In genomic region chr2:100104718-100105677, GRCh38 we compare ENCODE assay signal across 8 cellular contexts. TPM values are rescaled to one million over a fixed set of nuclear protein-coding genes. Genes with fewer than 3 reads are reported as not detected.
DNase-seq lines count a peak whose midpoint lies in the region; ATAC-seq and TF ChIP-seq lines count a peak whose summit lies in the region.

No MANE protein-coding gene starts in this region.

- DNase-seq in NCI-H146 (lab: John Stamatoyannopoulos, UW) (peak; percentile 57), NCI-H146 treated with DMSO at 0.1 percent for 48 hours (lab: John Stamatoyannopoulos, UW; ENCODE audit: unreplicated experiment) (no peak), PC-3 (no peak), colonic mucosa (no peak), lower lobe of right lung (no peak), suprapubic skin (ENCODE audit: low spot score in 2 of 2) (no peak), NCI-H82 (lab: John Stamatoyannopoulos, UW) (no peak)

- H3K4me2 ChIP-seq in PC-3 (ENCODE audit: low read length): peak overlapping the region; percentile 73

- no peak for TF ChIP-seq CTCF in PC-3 (conservative IDR thresholded peaks at IDR 0.05; ENCODE audit: low read depth, low read length)
- TF ChIP-seq CTCF in colonic mucosa (IDR thresholded peaks at IDR 0.05): no peak
- no peak for TF ChIP-seq CTCF in lower lobe of right lung (IDR thresholded peaks at IDR 0.05)
- TF ChIP-seq CTCF in suprapubic skin (IDR thresholded peaks at IDR 0.05): no peak

- H3K27ac ChIP-seq in PC-3 (ENCODE audit: low read length) (no peak overlapping the region), colonic mucosa (no peak overlapping the region), lower lobe of right lung (peak overlapping the region; percentile 76), suprapubic skin (no peak overlapping the region)

- H3K36me3 ChIP-seq in PC-3 (ENCODE audit: low read depth, low read length) (no peaks in the 10 kb centered on the region), colonic mucosa (no peaks in the 10 kb centered on the region), lower lobe of right lung (no peaks in the 10 kb centered on the region), suprapubic skin (no peaks in the 10 kb centered on the region)

- no peaks in the 10 kb centered on the region for H3K9me2 ChIP-seq in PC-3 (replicated peaks; ENCODE audit: low read length)

- peak overlapping the region; percentile 42; the same call in 1 of the 2 replicates for H2AFZ ChIP-seq in PC-3 (ENCODE audit: low read length)

- no peak for TF ChIP-seq EP300 in suprapubic skin (IDR thresholded peaks at IDR 0.05)

- H3K4me3 ChIP-seq in PC-3 (ENCODE audit: low read length) (peak overlapping the region; percentile 62), colonic mucosa (peak overlapping the region; percentile 30), lower lobe of right lung (peak overlapping the region; percentile 58), suprapubic skin (peak overlapping the region; percentile 67)

- no peaks in the 10 kb centered on the region for H3F3A ChIP-seq in PC-3 (ENCODE audit: low read length, unreplicated experiment)

- no peaks in the 10 kb centered on the region for H3K4me1 ChIP-seq in PC-3 (ENCODE audit: insufficient read depth, low read length)
- no peaks in the 10 kb centered on the region for H3K4me1 ChIP-seq in colonic mucosa
- H3K4me1 ChIP-seq in lower lobe of right lung: peaks cover 19% of the 10 kb centered on the region
- H3K4me1 ChIP-seq in suprapubic skin: peaks cover 16% of the 10 kb centered on the region

- H3K9ac ChIP-seq in PC-3 (ENCODE audit: low read length): no peak overlapping the region
- H3K9ac ChIP-seq in colonic mucosa (ENCODE audit: low read depth in 2 of 2, low read length in 2 of 2): no peak overlapping the region

- no peaks in the 10 kb centered on the region for H3K9me3 ChIP-seq in PC-3 (ENCODE audit: low read length)
- H3K9me3 ChIP-seq in colonic mucosa: no peaks in the 10 kb centered on the region
- no peaks in the 10 kb centered on the region for H3K9me3 ChIP-seq in lower lobe of right lung
- H3K9me3 ChIP-seq in suprapubic skin: no peaks in the 10 kb centered on the region

- no peaks in the 10 kb centered on the region for H3K79me2 ChIP-seq in PC-3 (ENCODE audit: low read length)

- POLR2A ChIA-PET in PC-3 (lab: Charles Lee; ENCODE audit: unreplicated experiment): no interaction called here

- peak; percentile 46 for ATAC-seq in PC-3
- ATAC-seq in lower lobe of right lung: peak; percentile 63 to 70
- ATAC-seq in HG03039 (IDR thresholded peaks at IDR 0.05; ENCODE audit: unreplicated experiment): no peak

- intact Hi-C loops in PC-3 (cut with micrococcal nuclease): no loop called here
- intact Hi-C loops in colonic mucosa (cut with DNase I): no loop called here
- intact Hi-C loops in lower lobe of right lung (cut with DNase I): no loop called here

- no TSS peak for BruUV-seq in PC-3 (replicated peaks; lab: Mats Ljungman, UMichigan)

- TF ChIP-seq POLR2A in suprapubic skin (IDR thresholded peaks at IDR 0.05): no peak

- peaks cover 43% of the 10 kb centered on the region for H3K27me3 ChIP-seq in PC-3 (ENCODE audit: low read length)
- peaks cover 17% of the 10 kb centered on the region for H3K27me3 ChIP-seq in colonic mucosa
- peaks cover 8% of the 10 kb centered on the region for H3K27me3 ChIP-seq in lower lobe of right lung (ENCODE audit: low read depth)
- peaks cover 19% of the 10 kb centered on the region for H3K27me3 ChIP-seq in suprapubic skin

- H4K20me1 ChIP-seq in PC-3 (ENCODE audit: low read length): no peaks in the 10 kb centered on the region

- CTCF ChIA-PET in PC-3 (lab: Charles Lee): interaction anchor here (0.7 kb wide), 1 partner anchor 225 kb away, joined by 3 read pairs; no protein-coding TSS in a partner anchor

- WGBS in suprapubic skin: 4% methylated on average over 24 of the region's 119 CpGs

RNA-seq across cellular contexts. Expression of gene AFF3, which starts 37.4 kb away (rescaled TPM):
- 0.04 and 0.06 TPM in 2 replicates for total RNA-seq in PC-3 (2014; rRNA removed)
- 1 to 10 TPM in 1 of 2 donors, under 1 TPM in 1; 0.86 to 2.6 TPM for total RNA-seq in colonic mucosa
- 57.3 TPM for total RNA-seq in lower lobe of right lung
- 1 to 10 TPM; 3.1 to 5.0 (median 3.7) TPM for total RNA-seq in suprapubic skin
